In the genomic region with DNA sequence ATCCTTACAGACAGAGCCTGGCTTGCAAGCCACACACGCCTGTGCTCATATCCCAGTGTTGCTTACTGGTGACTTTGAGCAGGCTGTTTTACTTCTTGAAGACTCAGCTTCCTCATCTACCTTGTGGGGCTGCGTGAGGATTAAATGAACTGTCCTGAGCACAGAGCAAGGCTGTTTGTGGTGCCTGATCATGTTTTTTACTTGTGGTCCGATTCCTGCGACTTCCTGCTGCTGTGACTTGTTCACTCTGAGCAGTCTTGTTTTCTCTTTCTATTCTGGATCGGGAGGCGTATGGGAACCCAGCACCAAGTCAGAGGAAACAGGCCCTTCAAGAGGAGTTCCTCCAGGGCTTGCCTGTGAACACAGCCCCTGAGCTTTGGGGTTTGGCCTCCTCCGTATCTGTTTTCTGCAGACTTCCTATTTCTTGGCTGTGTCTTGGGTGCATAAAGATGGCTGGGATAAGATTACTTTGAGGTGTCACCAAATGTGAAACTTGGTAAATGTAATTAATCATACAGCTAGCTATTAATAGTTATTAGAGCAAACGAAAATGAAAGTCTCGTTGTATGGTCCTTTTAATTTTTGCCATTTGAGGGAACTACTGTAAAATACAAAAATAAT, we compare ENCODE assay signal across 1 cellular context.
TF ChIP-seq lines count a peak whose summit lies in the region.

No MANE protein-coding gene starts in this region.

TF ChIP-seq in K562, 482 proteins besides CTCF, POLR2A, EP300 and RAD21 (continued from another document and continues in another):
- TF ChIP-seq, protein P1, sequence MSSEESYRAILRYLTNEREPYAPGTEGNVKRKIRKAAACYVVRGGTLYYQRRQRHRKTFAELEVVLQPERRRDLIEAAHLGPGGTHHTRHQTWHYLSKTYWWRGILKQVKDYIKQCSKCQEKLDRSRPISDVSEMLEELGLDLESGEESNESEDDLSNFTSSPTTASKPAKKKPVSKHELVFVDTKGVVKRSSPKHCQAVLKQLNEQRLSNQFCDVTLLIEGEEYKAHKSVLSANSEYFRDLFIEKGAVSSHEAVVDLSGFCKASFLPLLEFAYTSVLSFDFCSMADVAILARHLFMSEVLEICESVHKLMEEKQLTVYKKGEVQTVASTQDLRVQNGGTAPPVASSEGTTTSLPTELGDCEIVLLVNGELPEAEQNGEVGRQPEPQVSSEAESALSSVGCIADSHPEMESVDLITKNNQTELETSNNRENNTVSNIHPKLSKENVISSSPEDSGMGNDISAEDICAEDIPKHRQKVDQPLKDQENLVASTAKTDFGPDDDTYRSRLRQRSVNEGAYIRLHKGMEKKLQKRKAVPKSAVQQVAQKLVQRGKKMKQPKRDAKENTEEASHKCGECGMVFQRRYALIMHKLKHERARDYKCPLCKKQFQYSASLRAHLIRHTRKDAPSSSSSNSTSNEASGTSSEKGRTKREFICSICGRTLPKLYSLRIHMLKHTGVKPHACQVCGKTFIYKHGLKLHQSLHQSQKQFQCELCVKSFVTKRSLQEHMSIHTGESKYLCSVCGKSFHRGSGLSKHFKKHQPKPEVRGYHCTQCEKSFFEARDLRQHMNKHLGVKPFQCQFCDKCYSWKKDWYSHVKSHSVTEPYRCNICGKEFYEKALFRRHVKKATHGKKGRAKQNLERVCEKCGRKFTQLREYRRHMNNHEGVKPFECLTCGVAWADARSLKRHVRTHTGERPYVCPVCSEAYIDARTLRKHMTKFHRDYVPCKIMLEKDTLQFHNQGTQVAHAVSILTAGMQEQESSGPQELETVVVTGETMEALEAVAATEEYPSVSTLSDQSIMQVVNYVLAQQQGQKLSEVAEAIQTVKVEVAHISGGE (CRISPR knock-in tag; IDR thresholded peaks at IDR 0.05), result peak in 1 of 3 experiments; percentile 59; a peak in 1 of 6 replicates
- TF ChIP-seq CCAR2 (IDR thresholded peaks at IDR 0.05; ENCODE audit: low read depth, low read length) (no peak), ZNF449 (CRISPR knock-in tag; IDR thresholded peaks at IDR 0.05) (no peak), NCOA6 (IDR thresholded peaks at IDR 0.05) (no peak), TFE3 (CRISPR knock-in tag; IDR thresholded peaks at IDR 0.05) (no peak), TGIF2 (CRISPR knock-in tag; IDR thresholded peaks at IDR 0.05) (no peak), PHTF2 (CRISPR knock-in tag; IDR thresholded peaks at IDR 0.05) (no peak), STAT5B (CRISPR knock-in tag; IDR thresholded peaks at IDR 0.05) (no peak), ZBTB7A (IDR thresholded peaks at IDR 0.05; ENCODE audit: borderline replicate concordance, control insufficient read depth, low read depth, low read length) (no peak), TOE1 (IDR thresholded peaks at IDR 0.05; ENCODE audit: borderline replicate concordance) (no peak), TOE1 (CRISPR knock-in tag; IDR thresholded peaks at IDR 0.05; ENCODE audit: borderline replicate concordance, low read depth) (no peak), DPF2 (IDR thresholded peaks at IDR 0.05) (peak; percentile 95), ELK1 (CRISPR knock-in tag; IDR thresholded peaks at IDR 0.05) (no peak), SMAD1 (IDR thresholded peaks at IDR 0.05; ENCODE audit: low read depth, low read length, partially characterized antibody) (no peak), ZNF668 (CRISPR knock-in tag; IDR thresholded peaks at IDR 0.05) (no peak), BCOR (IDR thresholded peaks at IDR 0.05) (no peak), POLR2AphosphoS5 (IDR thresholded peaks at IDR 0.05; ENCODE audit: control insufficient read depth, insufficient read depth, low read depth, low read length) (peak; percentile 85), IRF1 (CRISPR knock-in tag; IDR thresholded peaks at IDR 0.05; ENCODE audit: borderline replicate concordance) (no peak), FOXK1 (CRISPR knock-in tag; IDR thresholded peaks at IDR 0.05; ENCODE audit: borderline replicate concordance) (no peak), CGGBP1 (CRISPR knock-in tag; IDR thresholded peaks at IDR 0.05) (no peak), ZNF316 (IDR thresholded peaks at IDR 0.05) (no peak), NR0B1 (IDR thresholded peaks at IDR 0.05; ENCODE audit: partially characterized antibody) (no peak), CREB1 (IDR thresholded peaks at IDR 0.05) (no peak), CREB1 (CRISPR knock-in tag; IDR thresholded peaks at IDR 0.05) (no peak), TCFL5 (CRISPR knock-in tag; conservative IDR thresholded peaks at IDR 0.05) (no peak), RUNX1 (IDR thresholded peaks at IDR 0.05; ENCODE audit: low read depth) (no peak), ZNF766 (CRISPR knock-in tag; conservative IDR thresholded peaks at IDR 0.05) (no peak), ZSCAN29 (IDR thresholded peaks at IDR 0.05) (no peak), ZNF408 (CRISPR knock-in tag; IDR thresholded peaks at IDR 0.05; ENCODE audit: low read depth) (no peak), CBFB (CRISPR knock-in tag; IDR thresholded peaks at IDR 0.05) (no peak), MIER1 (IDR thresholded peaks at IDR 0.05; ENCODE audit: low read depth) (no peak), RHOXF2B (CRISPR knock-in tag; conservative IDR thresholded peaks at IDR 0.05) (no peak), HDAC3 (IDR thresholded peaks at IDR 0.05; ENCODE audit: borderline replicate concordance, partially characterized antibody) (peak; percentile 57), PRPF4 (IDR thresholded peaks at IDR 0.05; ENCODE audit: insufficient read depth, low read depth, low read length, poor library complexity, severe bottlenecking) (no peak), ZBTB8A (IDR thresholded peaks at IDR 0.05; ENCODE audit: partially characterized antibody) (no peak), TCF7 (IDR thresholded peaks at IDR 0.05; ENCODE audit: borderline replicate concordance) (no peak; the same call in 1 of the 2 replicates)
- TF ChIP-seq, protein P2, sequence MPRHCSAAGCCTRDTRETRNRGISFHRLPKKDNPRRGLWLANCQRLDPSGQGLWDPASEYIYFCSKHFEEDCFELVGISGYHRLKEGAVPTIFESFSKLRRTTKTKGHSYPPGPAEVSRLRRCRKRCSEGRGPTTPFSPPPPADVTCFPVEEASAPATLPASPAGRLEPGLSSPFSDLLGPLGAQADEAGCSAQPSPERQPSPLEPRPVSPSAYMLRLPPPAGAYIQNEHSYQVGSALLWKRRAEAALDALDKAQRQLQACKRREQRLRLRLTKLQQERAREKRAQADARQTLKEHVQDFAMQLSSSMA (CRISPR knock-in tag; IDR thresholded peaks at IDR 0.05), result no peak
- TF ChIP-seq, protein P3, sequence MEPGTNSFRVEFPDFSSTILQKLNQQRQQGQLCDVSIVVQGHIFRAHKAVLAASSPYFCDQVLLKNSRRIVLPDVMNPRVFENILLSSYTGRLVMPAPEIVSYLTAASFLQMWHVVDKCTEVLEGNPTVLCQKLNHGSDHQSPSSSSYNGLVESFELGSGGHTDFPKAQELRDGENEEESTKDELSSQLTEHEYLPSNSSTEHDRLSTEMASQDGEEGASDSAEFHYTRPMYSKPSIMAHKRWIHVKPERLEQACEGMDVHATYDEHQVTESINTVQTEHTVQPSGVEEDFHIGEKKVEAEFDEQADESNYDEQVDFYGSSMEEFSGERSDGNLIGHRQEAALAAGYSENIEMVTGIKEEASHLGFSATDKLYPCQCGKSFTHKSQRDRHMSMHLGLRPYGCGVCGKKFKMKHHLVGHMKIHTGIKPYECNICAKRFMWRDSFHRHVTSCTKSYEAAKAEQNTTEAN (CRISPR knock-in tag; IDR thresholded peaks at IDR 0.05), result no peak
- TF ChIP-seq, protein P4, sequence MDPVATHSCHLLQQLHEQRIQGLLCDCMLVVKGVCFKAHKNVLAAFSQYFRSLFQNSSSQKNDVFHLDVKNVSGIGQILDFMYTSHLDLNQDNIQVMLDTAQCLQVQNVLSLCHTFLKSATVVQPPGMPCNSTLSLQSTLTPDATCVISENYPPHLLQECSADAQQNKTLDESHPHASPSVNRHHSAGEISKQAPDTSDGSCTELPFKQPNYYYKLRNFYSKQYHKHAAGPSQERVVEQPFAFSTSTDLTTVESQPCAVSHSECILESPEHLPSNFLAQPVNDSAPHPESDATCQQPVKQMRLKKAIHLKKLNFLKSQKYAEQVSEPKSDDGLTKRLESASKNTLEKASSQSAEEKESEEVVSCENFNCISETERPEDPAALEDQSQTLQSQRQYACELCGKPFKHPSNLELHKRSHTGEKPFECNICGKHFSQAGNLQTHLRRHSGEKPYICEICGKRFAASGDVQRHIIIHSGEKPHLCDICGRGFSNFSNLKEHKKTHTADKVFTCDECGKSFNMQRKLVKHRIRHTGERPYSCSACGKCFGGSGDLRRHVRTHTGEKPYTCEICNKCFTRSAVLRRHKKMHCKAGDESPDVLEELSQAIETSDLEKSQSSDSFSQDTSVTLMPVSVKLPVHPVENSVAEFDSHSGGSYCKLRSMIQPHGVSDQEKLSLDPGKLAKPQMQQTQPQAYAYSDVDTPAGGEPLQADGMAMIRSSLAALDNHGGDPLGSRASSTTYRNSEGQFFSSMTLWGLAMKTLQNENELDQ (CRISPR knock-in tag; IDR thresholded peaks at IDR 0.05; ENCODE audit: borderline replicate concordance), result no peak
- TF ChIP-seq, protein P5, sequence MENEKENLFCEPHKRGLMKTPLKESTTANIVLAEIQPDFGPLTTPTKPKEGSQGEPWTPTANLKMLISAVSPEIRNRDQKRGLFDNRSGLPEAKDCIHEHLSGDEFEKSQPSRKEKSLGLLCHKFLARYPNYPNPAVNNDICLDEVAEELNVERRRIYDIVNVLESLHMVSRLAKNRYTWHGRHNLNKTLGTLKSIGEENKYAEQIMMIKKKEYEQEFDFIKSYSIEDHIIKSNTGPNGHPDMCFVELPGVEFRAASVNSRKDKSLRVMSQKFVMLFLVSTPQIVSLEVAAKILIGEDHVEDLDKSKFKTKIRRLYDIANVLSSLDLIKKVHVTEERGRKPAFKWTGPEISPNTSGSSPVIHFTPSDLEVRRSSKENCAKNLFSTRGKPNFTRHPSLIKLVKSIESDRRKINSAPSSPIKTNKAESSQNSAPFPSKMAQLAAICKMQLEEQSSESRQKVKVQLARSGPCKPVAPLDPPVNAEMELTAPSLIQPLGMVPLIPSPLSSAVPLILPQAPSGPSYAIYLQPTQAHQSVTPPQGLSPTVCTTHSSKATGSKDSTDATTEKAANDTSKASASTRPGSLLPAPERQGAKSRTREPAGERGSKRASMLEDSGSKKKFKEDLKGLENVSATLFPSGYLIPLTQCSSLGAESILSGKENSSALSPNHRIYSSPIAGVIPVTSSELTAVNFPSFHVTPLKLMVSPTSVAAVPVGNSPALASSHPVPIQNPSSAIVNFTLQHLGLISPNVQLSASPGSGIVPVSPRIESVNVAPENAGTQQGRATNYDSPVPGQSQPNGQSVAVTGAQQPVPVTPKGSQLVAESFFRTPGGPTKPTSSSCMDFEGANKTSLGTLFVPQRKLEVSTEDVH (IDR thresholded peaks at IDR 0.05; ENCODE audit: low read depth, partially characterized antibody), result no peak
- TF ChIP-seq, protein P6, sequence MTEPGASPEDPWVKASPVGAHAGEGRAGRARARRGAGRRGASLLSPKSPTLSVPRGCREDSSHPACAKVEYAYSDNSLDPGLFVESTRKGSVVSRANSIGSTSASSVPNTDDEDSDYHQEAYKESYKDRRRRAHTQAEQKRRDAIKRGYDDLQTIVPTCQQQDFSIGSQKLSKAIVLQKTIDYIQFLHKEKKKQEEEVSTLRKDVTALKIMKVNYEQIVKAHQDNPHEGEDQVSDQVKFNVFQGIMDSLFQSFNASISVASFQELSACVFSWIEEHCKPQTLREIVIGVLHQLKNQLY (CRISPR knock-in tag; conservative IDR thresholded peaks at IDR 0.05), result no peak
